8 cellular contexts compared by ENCODE assay signal in the genomic region with DNA sequence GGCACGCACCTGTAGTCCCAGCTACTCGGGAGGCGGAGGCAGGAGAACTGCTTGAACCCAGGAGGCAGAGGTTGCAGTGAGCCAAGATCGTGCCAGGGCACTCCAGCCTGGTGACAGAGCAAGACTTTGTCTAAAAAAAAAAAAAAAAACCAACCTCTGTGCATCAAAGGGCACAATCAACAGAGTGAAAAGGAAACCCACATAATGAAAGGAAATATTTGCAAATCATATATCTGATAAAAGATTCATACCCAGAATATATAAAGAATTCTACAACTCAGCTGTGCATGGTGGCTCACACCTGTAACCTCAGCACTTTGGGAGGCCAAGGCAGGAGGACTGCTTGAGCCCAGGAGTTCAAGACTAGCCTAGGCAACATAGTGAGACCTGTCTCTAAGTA. TPM values are rescaled to one million over a fixed set of nuclear protein-coding genes. Genes with fewer than 3 reads are reported as not detected.
A peak's percentile ranks its signal among the peaks of the same experiment; 100 is the strongest.
DNase-seq lines count a peak whose midpoint lies in the region; ATAC-seq, FAIRE-seq and TF ChIP-seq lines count a peak whose summit lies in the region.
"Not testable (repeated sequence)": the region's sequence is repeated elsewhere in the genome, so short reads cannot be mapped to it uniquely, and the experiment has no call there.

No MANE protein-coding gene starts in this region.

- H3K9me1 ChIP-seq in endothelial cell of umbilical vein (replicated peaks; ENCODE audit: control insufficient read depth, extremely low read depth, insufficient read depth, low read length), result not testable (repeated sequence)

- peak overlapping the region in 7 of 8 donors; percentile 22 to 96 (median 89) for H3K27ac Mint-ChIP-seq in CD8-positive, alpha-beta memory T cell
- peak overlapping the region; percentile 47 for H3K27ac Mint-ChIP-seq in T-helper 2 cell treated with Interferon-gamma antibody and Interleukin-4, amounts not matched to agents 5 μg/mL and 100 μg/mL, for 36 hours
- not testable (repeated sequence) for H3K27ac Mint-ChIP-seq in activated CD8-positive, alpha-beta T cell treated with anti-CD3 and anti-CD28 coated beads for 36 hours
- peak overlapping the region; percentile 86 for H3K27ac Mint-ChIP-seq in activated T-helper 2 cell treated with anti-CD3 and anti-CD28 coated beads, Interferon-gamma antibody, Interleukin-2, Interleukin-4, amounts not matched to agents 10 μg/mL and 5 μg/mL and 100 μg/mL, durations not matched to agents 14 hours and 24 hours and 36 hours
- H3K27ac Mint-ChIP-seq in activated naive CD8-positive, alpha-beta T cell, result peak overlapping the region; percentile 41

- peaks cover 82% of the 10 kb centered on the region for H3K79me2 ChIP-seq in endothelial cell of umbilical vein (ENCODE audit: control insufficient read depth, insufficient read depth, low read length)

- H4K20me1 ChIP-seq in BLaER1, result peaks cover 41% of the 10 kb centered on the region; the same call in 1 of the 2 replicates
- not testable (repeated sequence) for H4K20me1 ChIP-seq in endothelial cell of umbilical vein (replicated peaks; ENCODE audit: control insufficient read depth, extremely low read depth, insufficient read depth, low read length)

- not testable (repeated sequence) for TF ChIP-seq CTCF in activated CD8-positive, alpha-beta T cell treated with anti-CD3 and anti-CD28 coated beads for 36 hours (IDR thresholded peaks at IDR 0.05); endothelial cell of umbilical vein (IDR thresholded peaks at IDR 0.05; ENCODE audit: extremely low read depth in 1 of 2, insufficient read depth in 1 of 2, low read depth in 1 of 2, low read length in 2 of 2)

- POLR2A ChIA-PET in CD8-positive, alpha-beta memory T cell (lab: Charles Lee), result not testable (repeated sequence)
- POLR2A ChIA-PET in activated CD8-positive, alpha-beta T cell treated with anti-CD3 and anti-CD28 coated beads for 36 hours (lab: Charles Lee), result interaction anchor here (0.6 to 2.0 kb wide), 2 partner anchors 25 to 38 kb away, joined by 5 read pairs; no protein-coding TSS in a partner anchor
- POLR2A ChIA-PET in endothelial cell of umbilical vein (lab: Charles Lee), result interaction anchor here (0.7 kb wide), 1 partner anchor 97 kb away, joined by 7 read pairs; no protein-coding TSS in a partner anchor

- FAIRE-seq in endothelial cell of umbilical vein (lab: Jason Lieb, UNC), result not testable (repeated sequence)

- not testable (repeated sequence) for H3K9me3 Mint-ChIP-seq in CD8-positive, alpha-beta memory T cell; T-helper 2 cell treated with Interferon-gamma antibody and Interleukin-4, amounts not matched to agents 5 μg/mL and 100 μg/mL, for 36 hours; activated CD8-positive, alpha-beta T cell treated with anti-CD3 and anti-CD28 coated beads for 36 hours; activated T-helper 2 cell treated with anti-CD3 and anti-CD28 coated beads, Interferon-gamma antibody, Interleukin-2, Interleukin-4, amounts not matched to agents 10 μg/mL and 5 μg/mL and 100 μg/mL, durations not matched to agents 14 hours and 24 hours and 36 hours; activated naive CD8-positive, alpha-beta T cell (ENCODE audit: low read depth)

- DNase-seq in CD8-positive, alpha-beta memory T cell; T-helper 2 cell treated with Interferon-gamma antibody and Interleukin-4, amounts not matched to agents 5 μg/mL and 100 μg/mL, for 36 hours (ENCODE audit: low spot score); activated T-helper 2 cell treated with anti-CD3 and anti-CD28 coated beads, Interferon-gamma antibody, Interleukin-2, Interleukin-4, amounts not matched to agents 10 μg/mL and 5 μg/mL and 100 μg/mL, durations not matched to agents 14 hours and 24 hours and 36 hours (ENCODE audit: low spot score); endothelial cell of umbilical vein (ENCODE audit: low read depth, low spot score): not testable (repeated sequence)
- peak; percentile 33 for DNase-seq in activated CD8-positive, alpha-beta T cell treated with anti-CD3 and anti-CD28 coated beads for 36 hours
- DNase-seq in stimulated activated CD4-positive, alpha-beta T cell treated with anti-CD3 and anti-CD28 coated beads, Interleukin-15, amount 100 ng/mL, for 24 hours, result peak; percentile 38

- peak overlapping the region; percentile 42 for H3K4me2 ChIP-seq in BLaER1
- not testable (repeated sequence) for H3K4me2 ChIP-seq in endothelial cell of umbilical vein (ENCODE audit: insufficient read depth, low read length)

- BruUV-seq in endothelial cell of umbilical vein (replicated peaks; lab: Mats Ljungman, UMichigan), result not testable (repeated sequence)

- H3K27me3 ChIP-seq in BLaER1; CD8-positive, alpha-beta memory T cell (ENCODE audit: insufficient read depth, low read length, poor library complexity, severe bottlenecking); endothelial cell of umbilical vein (ENCODE audit: control insufficient read depth in 2 of 2, insufficient read depth in 2 of 2, low read length in 2 of 2): not testable (repeated sequence)

- peak overlapping the region in 4 of 7 donors; percentile 21 to 79 (median 66) for H3K4me3 Mint-ChIP-seq in CD8-positive, alpha-beta memory T cell
- peak overlapping the region; percentile 61 for H3K4me3 Mint-ChIP-seq in T-helper 2 cell treated with Interferon-gamma antibody and Interleukin-4, amounts not matched to agents 5 μg/mL and 100 μg/mL, for 36 hours
- not testable (repeated sequence) for H3K4me3 Mint-ChIP-seq in activated CD8-positive, alpha-beta T cell treated with anti-CD3 and anti-CD28 coated beads for 36 hours; activated T-helper 2 cell treated with anti-CD3 and anti-CD28 coated beads, Interferon-gamma antibody, Interleukin-2, Interleukin-4, amounts not matched to agents 10 μg/mL and 5 μg/mL and 100 μg/mL, durations not matched to agents 14 hours and 24 hours and 36 hours (ENCODE audit: low read depth); activated naive CD8-positive, alpha-beta T cell

- not testable (repeated sequence) for H3K36me3 ChIP-seq in BLaER1; CD8-positive, alpha-beta memory T cell (ENCODE audit: insufficient read depth, low read length); endothelial cell of umbilical vein (ENCODE audit: control insufficient read depth in 2 of 2, extremely low read depth in 1 of 2, insufficient read depth in 2 of 2, low read length in 2 of 2)

- H3K4me1 ChIP-seq in BLaER1, result peaks cover 29% of the 10 kb centered on the region
- H3K4me1 ChIP-seq in CD8-positive, alpha-beta memory T cell (ENCODE audit: insufficient read depth, low read length), result peaks cover 17% of the 10 kb centered on the region
- peaks cover 80% of the 10 kb centered on the region for H3K4me1 ChIP-seq in endothelial cell of umbilical vein (ENCODE audit: control insufficient read depth, extremely low read depth, insufficient read depth, low read length)

- peaks cover 56 to 80% (median 78%) of the 10 kb centered on the region in 3 donors for H3K4me1 Mint-ChIP-seq in CD8-positive, alpha-beta memory T cell
- H3K4me1 Mint-ChIP-seq in T-helper 2 cell treated with Interferon-gamma antibody and Interleukin-4, amounts not matched to agents 5 μg/mL and 100 μg/mL, for 36 hours (ENCODE audit: low read depth), result peaks cover 47% of the 10 kb centered on the region
- peaks cover 40% of the 10 kb centered on the region for H3K4me1 Mint-ChIP-seq in activated CD8-positive, alpha-beta T cell treated with anti-CD3 and anti-CD28 coated beads for 36 hours (ENCODE audit: low read depth)
- H3K4me1 Mint-ChIP-seq in activated T-helper 2 cell treated with anti-CD3 and anti-CD28 coated beads, Interferon-gamma antibody, Interleukin-2, Interleukin-4, amounts not matched to agents 10 μg/mL and 5 μg/mL and 100 μg/mL, durations not matched to agents 14 hours and 24 hours and 36 hours (ENCODE audit: low read depth), result peaks cover 46% of the 10 kb centered on the region
- peaks cover 46% of the 10 kb centered on the region for H3K4me1 Mint-ChIP-seq in activated naive CD8-positive, alpha-beta T cell (ENCODE audit: low read depth)

- not testable (repeated sequence) for H3K27me3 Mint-ChIP-seq in CD8-positive, alpha-beta memory T cell; T-helper 2 cell treated with Interferon-gamma antibody and Interleukin-4, amounts not matched to agents 5 μg/mL and 100 μg/mL, for 36 hours (ENCODE audit: low read depth); activated CD8-positive, alpha-beta T cell treated with anti-CD3 and anti-CD28 coated beads for 36 hours; activated T-helper 2 cell treated with anti-CD3 and anti-CD28 coated beads, Interferon-gamma antibody, Interleukin-2, Interleukin-4, amounts not matched to agents 10 μg/mL and 5 μg/mL and 100 μg/mL, durations not matched to agents 14 hours and 24 hours and 36 hours (ENCODE audit: low read depth); activated naive CD8-positive, alpha-beta T cell

- not testable (repeated sequence) for H2AFZ ChIP-seq in endothelial cell of umbilical vein (ENCODE audit: low read depth, low read length)

- not testable (repeated sequence) for H3K27ac ChIP-seq in BLaER1; CD8-positive, alpha-beta memory T cell (ENCODE audit: low read depth, low read length); endothelial cell of umbilical vein (ENCODE audit: insufficient read depth, low read depth, low read length)

- not testable (repeated sequence) for H3K36me3 Mint-ChIP-seq in CD8-positive, alpha-beta memory T cell; T-helper 2 cell treated with Interferon-gamma antibody and Interleukin-4, amounts not matched to agents 5 μg/mL and 100 μg/mL, for 36 hours (ENCODE audit: low read depth); activated CD8-positive, alpha-beta T cell treated with anti-CD3 and anti-CD28 coated beads for 36 hours (ENCODE audit: low read depth); activated T-helper 2 cell treated with anti-CD3 and anti-CD28 coated beads, Interferon-gamma antibody, Interleukin-2, Interleukin-4, amounts not matched to agents 10 μg/mL and 5 μg/mL and 100 μg/mL, durations not matched to agents 14 hours and 24 hours and 36 hours (ENCODE audit: low read depth); activated naive CD8-positive, alpha-beta T cell

- not testable (repeated sequence) for H3K9ac ChIP-seq in BLaER1; endothelial cell of umbilical vein (replicated peaks; ENCODE audit: extremely low read depth, insufficient read depth, low read length)

- not testable (repeated sequence) for TF ChIP-seq POLR2A in endothelial cell of umbilical vein (IDR thresholded peaks at IDR 0.05; ENCODE audit: low read depth, low read length)

- peak; percentile 62 for ATAC-seq in activated CD8-positive, alpha-beta T cell treated with anti-CD3 and anti-CD28 coated beads for 36 hours

- CTCF ChIA-PET in CD8-positive, alpha-beta memory T cell (lab: Charles Lee); activated CD8-positive, alpha-beta T cell treated with anti-CD3 and anti-CD28 coated beads for 36 hours (lab: Charles Lee); endothelial cell of umbilical vein (lab: Charles Lee): not testable (repeated sequence)

- not testable (repeated sequence) for H3K4me3 ChIP-seq in BLaER1; CD8-positive, alpha-beta memory T cell (ENCODE audit: low read length); endothelial cell of umbilical vein (replicated peaks in 1 of 3; ENCODE audit: insufficient read depth in 1 of 3, low read depth in 1 of 3, low read length in 3 of 3)

- intact Hi-C loops in activated CD8-positive, alpha-beta T cell treated with anti-CD3 and anti-CD28 coated beads for 36 hours (cut with micrococcal nuclease); endothelial cell of umbilical vein (cut with micrococcal nuclease): not testable (repeated sequence)
- intact Hi-C loops in activated T-helper 2 cell treated with anti-CD3 and anti-CD28 coated beads, Interferon-gamma antibody, Interleukin-2, Interleukin-4, amounts not matched to agents 10 μg/mL and 5 μg/mL and 100 μg/mL, durations not matched to agents 14 hours and 24 hours and 36 hours (cut with micrococcal nuclease), result loop anchor here (10.0 kb wide), 1 partner anchor 235 kb away; no protein-coding TSS in a partner anchor

- not testable (repeated sequence) for H3K9me3 ChIP-seq in BLaER1; CD8-positive, alpha-beta memory T cell (ENCODE audit: low read length); endothelial cell of umbilical vein (replicated peaks; ENCODE audit: control insufficient read depth, insufficient read depth, low read length)

- dilution Hi-C loops in endothelial cell of umbilical vein (cut with MboI; ENCODE audit: extremely low pct_ligation_motif_present, low sequenced_read_pairs), result not testable (repeated sequence)

RNA-seq across cellular contexts. Expression of gene MYO5A, which starts 39.2 kb away (rescaled TPM):
- total RNA-seq in CD8-positive, alpha-beta memory T cell, result 10 to 100 TPM; 31.0 to 37.3 TPM
- polyA plus RNA-seq in CD8-positive, alpha-beta memory T cell, result 15.8 TPM
- 10 to 100 TPM; 19.2 to 22.6 TPM for total RNA-seq in activated CD8-positive, alpha-beta T cell treated with anti-CD3 and anti-CD28 coated beads for 36 hours
- total RNA-seq in activated T-helper 2 cell treated with anti-CD3 and anti-CD28 coated beads, Interferon-gamma antibody, Interleukin-2, Interleukin-4, amounts not matched to agents 10 μg/mL and 5 μg/mL and 100 μg/mL, durations not matched to agents 14 hours and 24 hours and 36 hours, result 22.8 and 23.6 TPM in 2 replicates
- total RNA-seq in endothelial cell of umbilical vein, result 87.9 and 91.9 TPM in 2 replicates
- 28.8 and 31.9 TPM in 2 replicates for polyA plus RNA-seq in endothelial cell of umbilical vein
- 41.6 and 45.8 TPM in 2 replicates for polyA plus RNA-seq in endothelial cell of umbilical vein (2011; cell fraction: cytosol; rRNA removed)
- 73.2 and 78.4 TPM in 2 replicates for polyA plus RNA-seq in endothelial cell of umbilical vein (2011; cell fraction: nucleus; rRNA removed)
- 39.4 and 70.2 TPM in 2 replicates for polyA plus RNA-seq in endothelial cell of umbilical vein (2012)
- polyA minus RNA-seq in endothelial cell of umbilical vein, result 146 and 150 TPM in 2 replicates
- 12.2 TPM for polyA minus RNA-seq in endothelial cell of umbilical vein (2011; cell fraction: cytosol; rRNA and poly(A)+ RNA removed)
- 95.2 and 130 TPM in 2 replicates for polyA minus RNA-seq in endothelial cell of umbilical vein (2011; cell fraction: nucleus; rRNA and poly(A)+ RNA removed)
